9 cellular contexts compared by ENCODE assay signal in genomic region chr14:56199095-56199975, GRCh38.
DNase-seq lines count a peak whose midpoint lies in the region; ATAC-seq and TF ChIP-seq lines count a peak whose summit lies in the region.
"Had no signal": no experiment of that assay in that cellular context is flagged by ENCODE, and none has a peak within 500 bp of the region (broad histone marks: within the 10 kb centered on the region; RNA-seq: fewer than 3 reads in every experiment).

No MANE protein-coding gene starts in this region.

- no peak for TF ChIP-seq POLR2A in esophagus muscularis mucosa (IDR thresholded peaks at IDR 0.05; ENCODE audit: low read depth)

- no peak overlapping the region for H3K4me3 Mint-ChIP-seq in mesothelial cell of epicardium
- H3K4me3 Mint-ChIP-seq: dendritic cell treated with granulocyte-macrophage colony-stimulating factor and Interleukin-4, amounts not matched to agents 40 ng/mL and 50 ng/mL, for 4 days had no signal

- WGBS in esophagus muscularis mucosa = 50% methylated on average over 6 of the region's 6 CpGs

- no peaks in the 10 kb centered on the region for H3K9me3 Mint-ChIP-seq in mesothelial cell of epicardium
- H3K9me3 Mint-ChIP-seq: dendritic cell treated with granulocyte-macrophage colony-stimulating factor and Interleukin-4, amounts not matched to agents 40 ng/mL and 50 ng/mL, for 4 days had no signal

- H3K27ac ChIP-seq in esophagus muscularis mucosa (replicated peaks in 1 of 4) = peak overlapping the region; percentile 25 to 72 (median 58)

- intact Hi-C loops in esophagus muscularis mucosa (cut with DNase I) = no loop called here

- H3K4me3 ChIP-seq in BE2C (ENCODE audit: low read depth, low read length) = no peak overlapping the region
- H3K4me3 ChIP-seq in esophagus muscularis mucosa = no peak overlapping the region

- H3K36me3 ChIP-seq in BE2C (no peaks in the 10 kb centered on the region), esophagus muscularis mucosa (no peaks in the 10 kb centered on the region)

- no peaks in the 10 kb centered on the region for H3K4me1 Mint-ChIP-seq in mesothelial cell of epicardium

- no peaks in the 10 kb centered on the region for H3K27me3 Mint-ChIP-seq in mesothelial cell of epicardium (ENCODE audit: low read depth)
- H3K27me3 Mint-ChIP-seq: dendritic cell treated with granulocyte-macrophage colony-stimulating factor and Interleukin-4, amounts not matched to agents 40 ng/mL and 50 ng/mL, for 4 days had no signal

- H3K4me1 ChIP-seq in BE2C (peaks cover 23% of the 10 kb centered on the region; the same call in 1 of the 2 replicates), esophagus muscularis mucosa (peaks cover 16 to 50% (median 40%) of the 10 kb centered on the region in 4 donors)

- H3K9me3 ChIP-seq in BE2C (no peaks in the 10 kb centered on the region), esophagus muscularis mucosa (no peaks in the 10 kb centered on the region)

- H3K27ac Mint-ChIP-seq in mesothelial cell of epicardium = no peak overlapping the region
- H3K27ac Mint-ChIP-seq: dendritic cell treated with granulocyte-macrophage colony-stimulating factor and Interleukin-4, amounts not matched to agents 40 ng/mL and 50 ng/mL, for 4 days had no signal

- TF ChIP-seq CTCF in BE2C (IDR thresholded peaks at IDR 0.05; ENCODE audit: low read depth, low read length) (no peak), esophagus muscularis mucosa (IDR thresholded peaks at IDR 0.05) (no peak), mesothelial cell of epicardium (IDR thresholded peaks at IDR 0.05; ENCODE audit: unreplicated experiment) (no peak)

- H3K36me3 Mint-ChIP-seq in mesothelial cell of epicardium = no peaks in the 10 kb centered on the region

- peak; percentile 52 for ATAC-seq in GM21576 (IDR thresholded peaks at IDR 0.05; ENCODE audit: unreplicated experiment)
- ATAC-seq in GM21526 (IDR thresholded peaks at IDR 0.05; ENCODE audit: low FRiP score, unreplicated experiment) = no peak

- H3K27me3 ChIP-seq in BE2C (no peaks in the 10 kb centered on the region), esophagus muscularis mucosa (no peaks in the 10 kb centered on the region)

- peak; percentile 51 for DNase-seq in BE2C
- DNase-seq in M059J (ENCODE audit: low read depth) = peak; percentile 98
- DNase-seq in esophagus muscularis mucosa (ENCODE audit: extremely low spot score) = peak; percentile 50
- peak; percentile 99 for DNase-seq in renal cortical epithelial cell (ENCODE audit: low read depth)
- no peak for DNase-seq in activated naive CD4-positive, alpha-beta T cell treated with Interleukin-2 at 50 U/mL for 16 hours
- no peak for DNase-seq in mesothelial cell of epicardium (ENCODE audit: low spot score in 2 of 2, unreplicated experiment in 2 of 2)

- no peak for TF ChIP-seq EP300 in esophagus muscularis mucosa (IDR thresholded peaks at IDR 0.05)

Comparison
In these comparisons a context has a peak if more than half of its experiments do, and no peak if none do; other contexts are left out.
1. DNase-seq: peak in BE2C (single experiment), M059J (single experiment), esophagus muscularis mucosa (single experiment) and renal cortical epithelial cell (single experiment); none in activated naive CD4-positive, alpha-beta T cell treated with Interleukin-2 at 50 U/mL for 16 hours (single experiment) and mesothelial cell of epicardium (0 of 2).